In genomic region chrX:46759645-46759974, GRCh38 we compare ENCODE assay signal across 8 cellular contexts. TPM values are rescaled to one million over a fixed set of nuclear protein-coding genes. Genes with fewer than 3 reads are reported as not detected.
DNase-seq lines count a peak whose midpoint lies in the region; ATAC-seq and TF ChIP-seq lines count a peak whose summit lies in the region.

No MANE protein-coding gene starts in this region.

- CTCF ChIA-PET in AG04449 (lab: Yijun Ruan, JAX) = interaction anchor here (0.9 to 6.1 kb wide), 9 partner anchors 10 to 332 kb away, joined by 3 to 70 read pairs (median 4); no protein-coding TSS in a partner anchor

- peak overlapping the region in 1 of 3 donors; percentile 51 for H3K27ac ChIP-seq in right lobe of liver

- no peaks in the 10 kb centered on the region for H3K9me3 ChIP-seq in right lobe of liver

- no peaks in the 10 kb centered on the region for H3K36me3 Mint-ChIP-seq in activated naive CD8-positive, alpha-beta T cell

- H3K27ac Mint-ChIP-seq in activated naive CD8-positive, alpha-beta T cell = peak overlapping the region; percentile 83

- no peak for TF ChIP-seq POLR2A in right lobe of liver (IDR thresholded peaks at IDR 0.05)

- no peaks in the 10 kb centered on the region for H3K27me3 ChIP-seq in right lobe of liver

- H3K36me3 ChIP-seq in right lobe of liver = no peaks in the 10 kb centered on the region

- 44% methylated on average over 4 of the region's 4 CpGs for WGBS in right lobe of liver (ENCODE audit: insufficient coverage, low coverage, low lambda C conversion rate, missing lambda C conversion rate)

- ATAC-seq in right lobe of liver (no peak), HG03354 (IDR thresholded peaks at IDR 0.05; ENCODE audit: poor library complexity, severe bottlenecking, unreplicated experiment) (no peak), left cardiac atrium (no peak), HG03439 (IDR thresholded peaks at IDR 0.05; ENCODE audit: unreplicated experiment) (no peak)

- H3K4me3 ChIP-seq in AG04449 (ENCODE audit: low read depth, low read length) (peak overlapping the region; percentile 71), right lobe of liver (peak overlapping the region; percentile 36 to 59 (median 52))

- no peaks in the 10 kb centered on the region for H3K4me1 ChIP-seq in right lobe of liver

- peaks cover 11% of the 10 kb centered on the region for H3K4me1 Mint-ChIP-seq in activated naive CD8-positive, alpha-beta T cell (ENCODE audit: low read depth)

- H3K27me3 Mint-ChIP-seq in activated naive CD8-positive, alpha-beta T cell = peaks cover 4% of the 10 kb centered on the region

- POLR2A ChIA-PET in AG04449 (lab: Yijun Ruan, JAX) = interaction anchor here (1.4 kb wide), 1 partner anchor 32 kb away, joined by 8 read pairs; no protein-coding TSS in a partner anchor

- DNase-seq in AG04449 (ENCODE audit: low read depth, low spot score) (no peak), HS-27A (ENCODE audit: low read depth) (peak; percentile 24), right lobe of liver (no peak), glomerular visceral epithelial cell (ENCODE audit: extremely low spot score) (no peak), left cardiac atrium (no peak)

- no peaks in the 10 kb centered on the region for H3K9me3 Mint-ChIP-seq in activated naive CD8-positive, alpha-beta T cell (ENCODE audit: low read depth)

- TF ChIP-seq CTCF in AG04449 (IDR thresholded peaks at IDR 0.05; ENCODE audit: insufficient read depth, low read length, missing control alignments) (no peak), right lobe of liver (IDR thresholded peaks at IDR 0.05) (no peak)

- peak overlapping the region; percentile 85 for H3K4me3 Mint-ChIP-seq in activated naive CD8-positive, alpha-beta T cell

- intact Hi-C loops in right lobe of liver (cut with DNase I) (no loop called here), left cardiac atrium (cut with DNase I) (loop anchor here in 1 of 2 donors (2.0 kb wide), 1 partner anchor 37 kb away; no protein-coding TSS in a partner anchor)

RNA-seq across cellular contexts. Expression of gene SLC9A7, which starts 0.7 kb away (rescaled TPM):
- 1 to 10 TPM; 5.7 to 9.0 (median 6.4) TPM for total RNA-seq in right lobe of liver
- 1 to 10 TPM; 4.0 to 4.8 TPM for total RNA-seq in left cardiac atrium
